In genomic region chr4:98867648-98868047, GRCh38 we compare ENCODE assay signal across 6 cellular contexts.
"Had no signal": no experiment of that assay in that cellular context is flagged by ENCODE, and none has a peak within 500 bp of the region (broad histone marks: within the 10 kb centered on the region; RNA-seq: fewer than 3 reads in every experiment).

No MANE protein-coding gene starts in this region.

- H3K27ac Mint-ChIP-seq: IgD-negative memory B cell had no signal

- H3K4me3 Mint-ChIP-seq: IgD-negative memory B cell had no signal

- H3K27ac ChIP-seq: HL-60 had no signal

- FAIRE-seq: HTR-8/SVneo had no signal

- DNase-seq: IMR-90, KBM-7, KG1 had no signal

- H3K36me3 Mint-ChIP-seq: IgD-negative memory B cell had no signal

- H3K4me1 Mint-ChIP-seq: IgD-negative memory B cell had no signal
